17 cellular contexts compared by ENCODE assay signal in genomic region chr22:47605441-47605840, GRCh38.
"Had no signal": no experiment of that assay in that cellular context is flagged by ENCODE, and none has a peak within 500 bp of the region (broad histone marks: within the 10 kb centered on the region; RNA-seq: fewer than 3 reads in every experiment).

No MANE protein-coding gene starts in this region.

- H3K4me1 ChIP-seq: uterus had no signal

- H3K4me3 Mint-ChIP-seq: activated naive CD8-positive, alpha-beta T cell; activated T-cell treated with anti-CD3 and anti-CD28 coated beads, Interleukin-2, amount 50 U/mL, for 24 hours; brain; dendritic cell treated with granulocyte-macrophage colony-stimulating factor and Interleukin-4, amounts not matched to agents 40 ng/mL and 50 ng/mL, for 4 days; T-helper 17 cell had no signal

- H3K4me1 Mint-ChIP-seq: naive B cell, T-helper 17 cell had no signal

- H3K4me3 ChIP-seq: lung, thoracic aorta, uterus had no signal

- H3K27ac ChIP-seq: thoracic aorta, uterus had no signal

- H3K36me3 Mint-ChIP-seq: activated naive CD8-positive, alpha-beta T cell; brain had no signal

- H3K36me3 ChIP-seq: thoracic aorta, uterus had no signal

- H3K27me3 ChIP-seq: uterus had no signal

- H3K9me3 ChIP-seq: thoracic aorta, uterus had no signal

- H3K9me3 Mint-ChIP-seq: activated T-cell treated with anti-CD3 and anti-CD28 coated beads, Interleukin-2, amount 50 U/mL, for 24 hours; dendritic cell treated with granulocyte-macrophage colony-stimulating factor and Interleukin-4, amounts not matched to agents 40 ng/mL and 50 ng/mL, for 4 days had no signal

- ATAC-seq: stimulated activated naive CD8-positive, alpha-beta T cell treated with anti-CD3 and anti-CD28 coated beads, Interleukin-15, Interleukin-2, amounts not matched to agents 100 U/mL and 50 U/mL, for 24 hours; T-helper 17 cell had no signal

- DNase-seq: activated CD4-positive, alpha-beta T cell treated with anti-CD3 and anti-CD28 coated beads, Interleukin-2, amount 50 U/mL, for 1 hour; activated gamma-delta T cell; activated T-cell treated with anti-CD3 and anti-CD28 coated beads, Interleukin-2, amount 50 U/mL, for 24 hours; amygdala; erythroblast; hypothalamus; naive B cell; stimulated activated CD4-positive, alpha-beta T cell treated with anti-CD3 and anti-CD28 coated beads, Interleukin-2, amount 100 ng/mL, for 48 hours; stimulated activated CD8-positive, alpha-beta memory T cell treated with anti-CD3 and anti-CD28 coated beads, Interleukin-4, amount 100 ng/mL, for 48 hours; stimulated activated naive CD8-positive, alpha-beta T cell treated with anti-CD3 and anti-CD28 coated beads, Interleukin-15, Interleukin-2, amounts not matched to agents 100 U/mL and 50 U/mL, for 24 hours; T-helper 17 cell; uterus had no signal

- H3K27ac Mint-ChIP-seq: activated naive CD8-positive, alpha-beta T cell; activated T-cell treated with anti-CD3 and anti-CD28 coated beads, Interleukin-2, amount 50 U/mL, for 24 hours; dendritic cell treated with granulocyte-macrophage colony-stimulating factor and Interleukin-4, amounts not matched to agents 40 ng/mL and 50 ng/mL, for 4 days; T-helper 17 cell had no signal
